ENCODE assay signal across 30 cellular contexts in genomic region chr3:178271740-178272387, GRCh38.
"Had no signal": no experiment of that assay in that cellular context is flagged by ENCODE, and none has a peak within 500 bp of the region (broad histone marks: within the 10 kb centered on the region; RNA-seq: fewer than 3 reads in every experiment).

No MANE protein-coding gene starts in this region.

- ATAC-seq: activated CD8-positive, alpha-beta T cell treated with anti-CD3 and anti-CD28 coated beads for 36 hours; activated T-cell treated with anti-CD3 and anti-CD28 coated beads, Interleukin-2, amount 50 U/mL, for 72 hours; activated T-helper 17 cell treated with anti-CD3 and anti-CD28 coated beads, Interleukin-2, amount 50 U/mL, for 72 hours; body of pancreas; Right ventricle myocardium inferior; SK-N-SH treated with all-trans-retinoic acid at 6 μM for 48 hours had no signal

- FAIRE-seq: astrocyte, RCC 7860 had no signal

- H3K27ac ChIP-seq: body of pancreas, breast epithelium, PC-9, RWPE1 had no signal

- H3K4me3 ChIP-seq: body of pancreas, breast epithelium, PC-9 had no signal

- H3K4me2 ChIP-seq: PC-9 had no signal

- H2AFZ ChIP-seq: PC-9 had no signal

- H3K9me3 ChIP-seq: body of pancreas, breast epithelium had no signal

- DNase-seq: activated CD4-positive, alpha-beta T cell treated with anti-CD3 and anti-CD28 coated beads, Interleukin-2, amount 10 ng/mL, durations not matched to agents 24 days and 14 days; activated CD4-positive, alpha-beta T cell treated with anti-CD3 and anti-CD28 coated beads, Interleukin-2, amount 50 U/mL, for 4 hours; activated CD8-positive, alpha-beta T cell treated with anti-CD3 and anti-CD28 coated beads for 36 hours; activated effector memory CD4-positive, alpha-beta T cell treated with anti-CD3 and anti-CD28 coated beads, Interleukin-2, amount 50 U/mL, for 16 hours; activated naive CD4-positive, alpha-beta T cell; activated naive CD4-positive, alpha-beta T cell treated with anti-CD3 and anti-CD28 coated beads, Interleukin-2, amount 50 U/mL, for 16 hours; activated naive CD8-positive, alpha-beta T cell treated with anti-CD3 and anti-CD28 coated beads for 36 hours; activated T-cell treated with anti-CD3 and anti-CD28 coated beads, Interleukin-2, amount 50 U/mL, for 1 hour; activated T-cell treated with anti-CD3 and anti-CD28 coated beads, Interleukin-2, amount 50 U/mL, for 72 hours; body of pancreas; cerebellar nuclear complex; NCI-H1092 treated with DMSO at 0.1 percent for 48 hours; NCI-H1417; NCI-H146; NCI-H187; NCI-H2029 treated with DMSO at 0.1 percent for 48 hours; NCI-H2171; NCI-H510A; NCI-H526; NCI-H748 treated with DMSO at 0.1 percent for 48 hours; PC-9; SIG-M5; T1000 had no signal

- H3K4me1 ChIP-seq: body of pancreas, breast epithelium had no signal

- H3K36me3 ChIP-seq: breast epithelium had no signal

- H3K27me3 ChIP-seq: body of pancreas, breast epithelium had no signal
